Comparison of ENCODE assay signal across 17 cellular contexts in genomic region chr12:115632323-115632722, GRCh38.
A peak's percentile ranks its signal among the peaks of the same experiment; 100 is the strongest.
DNase-seq lines count a peak whose midpoint lies in the region; ATAC-seq and TF ChIP-seq lines count a peak whose summit lies in the region.
"Had no signal": no experiment of that assay in that cellular context is flagged by ENCODE, and none has a peak within 500 bp of the region (broad histone marks: within the 10 kb centered on the region; RNA-seq: fewer than 3 reads in every experiment).

No MANE protein-coding gene starts in this region.

- H3K4me3 ChIP-seq in OCI-LY3 (ENCODE audit: low read length) (no peak overlapping the region), esophagus muscularis mucosa (no peak overlapping the region), HAP-1 (no peak overlapping the region)
- H3K4me3 ChIP-seq: colonic mucosa had no signal

- no peaks in the 10 kb centered on the region for H4K20me1 ChIP-seq in OCI-LY3 (ENCODE audit: insufficient read depth, low read length)

- H3K27me3 ChIP-seq in OCI-LY3 (ENCODE audit: low read depth, low read length) (no peaks in the 10 kb centered on the region; the same call in 1 of the 2 replicates), esophagus muscularis mucosa (no peaks in the 10 kb centered on the region), HAP-1 (ENCODE audit: low read depth) (no peaks in the 10 kb centered on the region)
- H3K27me3 ChIP-seq: colonic mucosa had no signal

- H3K4me2 ChIP-seq in OCI-LY3 (ENCODE audit: low read length) = no peak overlapping the region

- in situ Hi-C loops in GM13977 (cut with MboI; ENCODE audit: low pct_unique_long_range_greater_than_20kb, low sequenced_read_pairs, unreplicated experiment) (loop anchor here (25.0 kb wide), 1 partner anchor 970 kb away; no protein-coding TSS in a partner anchor), HAP-1 (cut with MboI; ENCODE audit: low sequenced_read_pairs) (no loop called here)

- H3K27ac Mint-ChIP-seq in progenitor cell of endocrine pancreas = no peak overlapping the region
- H3K27ac Mint-ChIP-seq: activated CD4-positive, alpha-beta memory T cell treated with anti-CD3 and anti-CD28 coated beads for 36 hours; stimulated activated naive CD8-positive, alpha-beta T cell treated with anti-CD3 and anti-CD28 coated beads, Interleukin-15, amount 100 ng/mL, for 72 hours had no signal

- H3K4me1 ChIP-seq in OCI-LY3 (ENCODE audit: low read length) (no peaks in the 10 kb centered on the region), esophagus muscularis mucosa (no peaks in the 10 kb centered on the region), HAP-1 (no peaks in the 10 kb centered on the region)
- H3K4me1 ChIP-seq: colonic mucosa had no signal

- H3K79me2 ChIP-seq in OCI-LY3 (ENCODE audit: low read length) = no peaks in the 10 kb centered on the region

- no peak for DNase-seq in GM13977 (ENCODE audit: low spot score)
- no peak for DNase-seq in esophagus muscularis mucosa (ENCODE audit: extremely low spot score)
- no peak for DNase-seq in progenitor cell of endocrine pancreas (ENCODE audit: low spot score, unreplicated experiment)
- DNase-seq in SK-N-DZ (ENCODE audit: low spot score) = no peak
- no peak for DNase-seq in HAP-1 (ENCODE audit: low spot score in 2 of 2)
- DNase-seq: activated CD4-positive, alpha-beta memory T cell treated with anti-CD3 and anti-CD28 coated beads for 36 hours; activated gamma-delta T cell; colonic mucosa; DMS79 treated with DMSO at 0.1 percent for 48 hours; head of caudate nucleus; midbrain; NCI-H526 treated with DMSO at 0.1 percent for 48 hours; stimulated activated CD4-positive, alpha-beta T cell treated with anti-CD3 and anti-CD28 coated beads, Interleukin-4, amount 100 ng/mL, for 24 hours; stimulated activated naive CD8-positive, alpha-beta T cell treated with anti-CD3 and anti-CD28 coated beads, Interleukin-15, amount 100 ng/mL, for 72 hours; SW 1271 had no signal

- H3K27me3 Mint-ChIP-seq in progenitor cell of endocrine pancreas = peaks cover 9% of the 10 kb centered on the region
- H3K27me3 Mint-ChIP-seq: activated CD4-positive, alpha-beta memory T cell treated with anti-CD3 and anti-CD28 coated beads for 36 hours; stimulated activated naive CD8-positive, alpha-beta T cell treated with anti-CD3 and anti-CD28 coated beads, Interleukin-15, amount 100 ng/mL, for 72 hours had no signal

- H3K4me1 Mint-ChIP-seq in progenitor cell of endocrine pancreas (ENCODE audit: low read depth) = no peaks in the 10 kb centered on the region
- H3K4me1 Mint-ChIP-seq: stimulated activated naive CD8-positive, alpha-beta T cell treated with anti-CD3 and anti-CD28 coated beads, Interleukin-15, amount 100 ng/mL, for 72 hours had no signal

- no peak overlapping the region for H3K9ac ChIP-seq in OCI-LY3 (ENCODE audit: low read length)

- H3K9me3 ChIP-seq in OCI-LY3 (ENCODE audit: insufficient read depth, low read length) (no peaks in the 10 kb centered on the region), esophagus muscularis mucosa (peaks cover 0 to 8% (median 0%) of the 10 kb centered on the region in 4 donors), HAP-1 (no peaks in the 10 kb centered on the region)
- H3K9me3 ChIP-seq: colonic mucosa had no signal

- ATAC-seq in HG03354 (IDR thresholded peaks at IDR 0.05; ENCODE audit: poor library complexity, severe bottlenecking, unreplicated experiment) = no peak
- ATAC-seq: stimulated activated naive CD8-positive, alpha-beta T cell treated with anti-CD3 and anti-CD28 coated beads, Interleukin-15, amount 100 ng/mL, for 72 hours had no signal

- H3K27ac ChIP-seq in OCI-LY3 (ENCODE audit: low read length) (no peak overlapping the region), esophagus muscularis mucosa (replicated peaks in 1 of 4) (no peak overlapping the region)
- H3K27ac ChIP-seq: colonic mucosa had no signal

- TF ChIP-seq EP300 in esophagus muscularis mucosa (IDR thresholded peaks at IDR 0.05) = no peak

- H3K4me3 Mint-ChIP-seq in progenitor cell of endocrine pancreas (ENCODE audit: low read depth) = no peak overlapping the region
- H3K4me3 Mint-ChIP-seq: activated CD4-positive, alpha-beta memory T cell treated with anti-CD3 and anti-CD28 coated beads for 36 hours; stimulated activated naive CD8-positive, alpha-beta T cell treated with anti-CD3 and anti-CD28 coated beads, Interleukin-15, amount 100 ng/mL, for 72 hours had no signal

- H3K36me3 ChIP-seq in OCI-LY3 (replicated peaks; ENCODE audit: low read depth, low read length) (no peaks in the 10 kb centered on the region), esophagus muscularis mucosa (no peaks in the 10 kb centered on the region), HAP-1 (replicated peaks) (no peaks in the 10 kb centered on the region)
- H3K36me3 ChIP-seq: colonic mucosa had no signal

- intact Hi-C loops in esophagus muscularis mucosa (cut with DNase I) = no loop called here

- no peak for TF ChIP-seq POLR2A in esophagus muscularis mucosa (IDR thresholded peaks at IDR 0.05; ENCODE audit: low read depth)

- TF ChIP-seq CTCF in GM13977 (IDR thresholded peaks at IDR 0.05; ENCODE audit: extremely low read depth, insufficient read depth, missing control alignments) = peak; percentile 32
- peak; percentile 50 for TF ChIP-seq CTCF in OCI-LY3 (IDR thresholded peaks at IDR 0.05; ENCODE audit: low read depth, low read length)
- TF ChIP-seq CTCF in esophagus muscularis mucosa (IDR thresholded peaks at IDR 0.05) = peak in 2 of 3 experiments; percentile 9 to 19
- TF ChIP-seq CTCF in progenitor cell of endocrine pancreas (IDR thresholded peaks at IDR 0.05; ENCODE audit: unreplicated experiment) = peak; percentile 47

- H2AFZ ChIP-seq in OCI-LY3 (ENCODE audit: low read depth, low read length) = no peak overlapping the region

- H3K36me3 Mint-ChIP-seq in progenitor cell of endocrine pancreas (ENCODE audit: insufficient read depth) = no peaks in the 10 kb centered on the region
- H3K36me3 Mint-ChIP-seq: activated CD4-positive, alpha-beta memory T cell treated with anti-CD3 and anti-CD28 coated beads for 36 hours had no signal

- H3K9me3 Mint-ChIP-seq in progenitor cell of endocrine pancreas (ENCODE audit: low read depth) = peaks cover 5% of the 10 kb centered on the region
- H3K9me3 Mint-ChIP-seq: stimulated activated naive CD8-positive, alpha-beta T cell treated with anti-CD3 and anti-CD28 coated beads, Interleukin-15, amount 100 ng/mL, for 72 hours had no signal
